Comparison of ENCODE assay signal across 1 cellular context in genomic region chr3:112990672-112991602, GRCh38.
TF ChIP-seq lines count a peak whose summit lies in the region.

Gene GTPBP8, plus strand, starts transcription at chr3:112990984. Its CDS starts 16 bp downstream, at chr3:112991000.

TF ChIP-seq in K562, 482 proteins besides CTCF, POLR2A, EP300 and RAD21 (continued from another document and continues in another):
- TF ChIP-seq HMGXB4 (CRISPR knock-in tag; IDR thresholded peaks at IDR 0.05), result no peak
- no peak for TF ChIP-seq ZBTB17 (CRISPR knock-in tag; IDR thresholded peaks at IDR 0.05)
- peak; percentile 42; the same call in 1 of the 2 replicates for TF ChIP-seq KAT7 (CRISPR knock-in tag; IDR thresholded peaks at IDR 0.05; ENCODE audit: borderline replicate concordance)
- no peak; the same call in 1 of the 2 replicates for TF ChIP-seq CHAMP1 (IDR thresholded peaks at IDR 0.05)
- no peak for TF ChIP-seq RREB1 (CRISPR knock-in tag; IDR thresholded peaks at IDR 0.05)
- TF ChIP-seq ATF6 (CRISPR knock-in tag; IDR thresholded peaks at IDR 0.05), result peak; percentile 90; the same call in 1 of the 2 replicates
- no peak for TF ChIP-seq MEF2A (IDR thresholded peaks at IDR 0.05; ENCODE audit: control insufficient read depth, low read depth, low read length)
- TF ChIP-seq KAT8 (IDR thresholded peaks at IDR 0.05; ENCODE audit: low read depth), result no peak
- no peak for TF ChIP-seq ARID2 (IDR thresholded peaks at IDR 0.05)
- TF ChIP-seq PBX2 (CRISPR knock-in tag; IDR thresholded peaks at IDR 0.05; ENCODE audit: low read depth), result no peak
- TF ChIP-seq PBX2 (tag; conservative IDR thresholded peaks at IDR 0.05; ENCODE audit: low read depth), result no peak
- no peak for TF ChIP-seq ZHX1 (conservative IDR thresholded peaks at IDR 0.05; ENCODE audit: low read length)
- TF ChIP-seq E2F6 (IDR thresholded peaks at IDR 0.05; ENCODE audit: borderline replicate concordance in 1 of 2, extremely low read depth in 1 of 2, insufficient read depth in 1 of 2, insufficient read length in 1 of 2, low read depth in 1 of 2, low read length in 1 of 2, poor library complexity in 1 of 2, severe bottlenecking in 1 of 2), result peak; percentile 74 to 95
- TF ChIP-seq TRIM28 (IDR thresholded peaks at IDR 0.05), result no peak
- no peak for TF ChIP-seq ZNF3 (CRISPR knock-in tag; IDR thresholded peaks at IDR 0.05)
- TF ChIP-seq HEY1 (CRISPR knock-in tag; IDR thresholded peaks at IDR 0.05; ENCODE audit: borderline replicate concordance), result no peak
- TF ChIP-seq CREB5 (CRISPR knock-in tag; IDR thresholded peaks at IDR 0.05), result no peak
- TF ChIP-seq ZNF165 (CRISPR knock-in tag; IDR thresholded peaks at IDR 0.05; ENCODE audit: borderline replicate concordance), result no peak
- no peak for TF ChIP-seq ZNF79 (CRISPR knock-in tag; IDR thresholded peaks at IDR 0.05; ENCODE audit: low read depth)
- TF ChIP-seq POLR2B (IDR thresholded peaks at IDR 0.05; ENCODE audit: low read depth, partially characterized antibody), result peak; percentile 86
- no peak for TF ChIP-seq ZFP30 (CRISPR knock-in tag; IDR thresholded peaks at IDR 0.05; ENCODE audit: borderline replicate concordance)
- no peak for TF ChIP-seq ZNF384 (IDR thresholded peaks at IDR 0.05; ENCODE audit: low read depth, low read length)
- no peak for TF ChIP-seq BCOR (IDR thresholded peaks at IDR 0.05)
- no peak for TF ChIP-seq SLC30A9 (CRISPR knock-in tag; IDR thresholded peaks at IDR 0.05)
- no peak for TF ChIP-seq ZNF121 (CRISPR knock-in tag; conservative IDR thresholded peaks at IDR 0.05)
- TF ChIP-seq RHOXF2B (CRISPR knock-in tag; conservative IDR thresholded peaks at IDR 0.05), result no peak
- TF ChIP-seq MAX (CRISPR knock-in tag; IDR thresholded peaks at IDR 0.05), result peak; percentile 92
- TF ChIP-seq E2F4 (CRISPR knock-in tag; IDR thresholded peaks at IDR 0.05; ENCODE audit: low read depth), result no peak
- peak; percentile 67; the same call in 1 of the 2 replicates for TF ChIP-seq SP1 (CRISPR knock-in tag; IDR thresholded peaks at IDR 0.05)
- TF ChIP-seq ZNF512 (tag; IDR thresholded peaks at IDR 0.05), result no peak
- TF ChIP-seq EGR1 (conservative IDR thresholded peaks at IDR 0.05), result peak; percentile 40; the same call in 1 of the 2 replicates
- peak; percentile 99 for TF ChIP-seq POLR2G (IDR thresholded peaks at IDR 0.05; ENCODE audit: low read depth, low read length)
- TF ChIP-seq PTTG1 (tag; IDR thresholded peaks at IDR 0.05; ENCODE audit: low read depth), result no peak
